Comparison of ENCODE assay signal across 17 cellular contexts in the genomic region with DNA sequence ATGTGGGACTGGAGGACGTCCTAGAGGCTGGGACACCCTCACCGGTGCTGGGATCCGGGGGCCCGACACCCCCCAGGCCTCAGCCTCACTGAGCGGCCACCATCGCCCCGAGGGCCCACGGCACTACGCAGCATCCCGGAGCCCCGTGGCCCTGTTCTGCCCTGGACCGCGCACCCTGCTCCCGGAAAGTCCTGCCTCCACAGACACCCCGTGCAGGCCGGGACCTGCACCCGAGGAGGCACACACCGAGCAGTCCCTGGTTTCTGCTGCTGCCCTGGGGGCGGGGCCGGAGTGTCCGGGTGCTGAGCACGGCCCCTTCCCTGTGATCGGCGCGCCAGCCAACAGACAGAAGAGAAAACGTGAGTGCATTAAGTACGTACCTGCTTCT. TPM values are rescaled to one million over a fixed set of nuclear protein-coding genes. Genes with fewer than 3 reads are reported as not detected.
DNase-seq lines count a peak whose midpoint lies in the region; ATAC-seq and TF ChIP-seq lines count a peak whose summit lies in the region.
"Had no signal": no experiment of that assay in that cellular context is flagged by ENCODE, and none has a peak within 500 bp of the region (broad histone marks: within the 10 kb centered on the region; RNA-seq: fewer than 3 reads in every experiment).

No MANE protein-coding gene starts in this region.

- no peak for ATAC-seq in Right ventricle myocardium superior (ENCODE audit: poor library complexity)
- peak in 1 of 2 donors; percentile 54 for ATAC-seq in upper lobe of left lung (ENCODE audit: low FRiP score in 2 of 2)
- no peak for ATAC-seq in GM18502 (IDR thresholded peaks at IDR 0.05; ENCODE audit: poor library complexity, unreplicated experiment)
- ATAC-seq: A549 had no signal

- no peak for TF ChIP-seq EP300 in upper lobe of left lung (IDR thresholded peaks at IDR 0.05)

- H3K36me3 ChIP-seq in right atrium auricular region: no peaks in the 10 kb centered on the region
- no peaks in the 10 kb centered on the region for H3K36me3 ChIP-seq in Peyer's patch
- H3K36me3 ChIP-seq in upper lobe of left lung: no peaks in the 10 kb centered on the region

- H3K27ac ChIP-seq in right atrium auricular region: no peak overlapping the region
- no peak overlapping the region for H3K27ac ChIP-seq in Peyer's patch
- no peak overlapping the region for H3K27ac ChIP-seq in upper lobe of left lung
- H3K27ac ChIP-seq: A549, KMS-11 had no signal

- 83 to 87% methylated on average over 19 to 27 of the region's 27 CpGs for WGBS in upper lobe of left lung, 2 donors

- DNase-seq in Right ventricle myocardium superior: peak; percentile 34
- no peak for DNase-seq in right atrium auricular region (ENCODE audit: low spot score)
- DNase-seq in Peyer's patch: peak in 2 of 3 donors; percentile 15 to 40
- DNase-seq in mesenteric fat pad (ENCODE audit: low spot score): peak; percentile 71
- peak; percentile 14 to 78 for DNase-seq in upper lobe of left lung
- no peak for DNase-seq in NCI-H748 treated with DMSO at 0.1 percent for 48 hours (lab: John Stamatoyannopoulos, UW)
- no peak for DNase-seq in DMS 273 (lab: John Stamatoyannopoulos, UW; ENCODE audit: unreplicated experiment)
- DNase-seq: GF-D8, NCI-H1048, NCI-H146, NCI-H2081, NCI-H510A had no signal

- intact Hi-C loops in Right ventricle myocardium superior (cut with DNase I): no loop called here

- TF ChIP-seq POLR2A in Peyer's patch (IDR thresholded peaks at IDR 0.05) (no peak), upper lobe of left lung (IDR thresholded peaks at IDR 0.05) (no peak)

- no peak for TF ChIP-seq CTCF in right atrium auricular region (IDR thresholded peaks at IDR 0.05)
- no peak for TF ChIP-seq CTCF in Peyer's patch (IDR thresholded peaks at IDR 0.05)
- TF ChIP-seq CTCF in upper lobe of left lung (IDR thresholded peaks at IDR 0.05): no peak

- peaks cover 0 to under 1% of the 10 kb centered on the region in 2 donors for H3K9me3 ChIP-seq in right atrium auricular region
- H3K9me3 ChIP-seq in Peyer's patch: no peaks in the 10 kb centered on the region
- H3K9me3 ChIP-seq in upper lobe of left lung: no peaks in the 10 kb centered on the region
- H3K9me3 ChIP-seq: A549 had no signal

- no peaks in the 10 kb centered on the region for H3K27me3 ChIP-seq in right atrium auricular region
- no peaks in the 10 kb centered on the region for H3K27me3 ChIP-seq in Peyer's patch
- H3K27me3 ChIP-seq in upper lobe of left lung: peaks cover 0 to 3% (median 0%) of the 10 kb centered on the region in 4 donors

- H3K4me1 ChIP-seq in right atrium auricular region (no peaks in the 10 kb centered on the region), Peyer's patch (no peaks in the 10 kb centered on the region), upper lobe of left lung (peaks cover 0 to 5% (median 0%) of the 10 kb centered on the region in 4 donors)

- H3K4me3 ChIP-seq in right atrium auricular region: no peak overlapping the region
- no peak overlapping the region for H3K4me3 ChIP-seq in Peyer's patch
- no peak overlapping the region for H3K4me3 ChIP-seq in upper lobe of left lung
- H3K4me3 ChIP-seq: A549 had no signal

RNA-seq across cellular contexts. Expression of a gene that starts 18.1 kb away (rescaled TPM):
- total RNA-seq in Right ventricle myocardium superior (not detected), right atrium auricular region (1 to 10 TPM in 1 of 2 donors, under 1 TPM in 1; 0.59 to 1.8 TPM), Peyer's patch (1 to 10 TPM in 1 of 4 donors, under 1 TPM in 1, not detected in 2; 0.27 to 1.7 TPM), mesenteric fat pad (0.13 TPM), upper lobe of left lung (10 to 100 TPM in 4 of 6 donors, 1 to 10 TPM in 2; 7.1 to 30.3 (median 15.5) TPM)
- total RNA-seq: Daoy, M059J had no signal

RNA-seq across cellular contexts. Expression of a gene that starts 54.2 kb away (rescaled TPM):
- not detected for total RNA-seq in Right ventricle myocardium superior
- total RNA-seq in right atrium auricular region: under 1 TPM; 0.11 to 0.51 TPM
- total RNA-seq in Peyer's patch: not detected
- not detected for total RNA-seq in mesenteric fat pad
- 1 to 10 TPM in 1 of 6 donors, under 1 TPM in 4, not detected in 1; 0.30 to 1.0 (median 0.39) TPM for total RNA-seq in upper lobe of left lung
- total RNA-seq: Daoy, M059J had no signal

Comparison
In these comparisons a context has a peak if more than half of its experiments do, and no peak if none do; other contexts are left out.
1. DNase-seq: peak in Right ventricle myocardium superior (single experiment), Peyer's patch (2 of 3), mesenteric fat pad (single experiment) and upper lobe of left lung (2 of 2); none in right atrium auricular region (single experiment), NCI-H748 treated with DMSO at 0.1 percent for 48 hours (single experiment) and DMS 273 (single experiment).